Comparison of ENCODE assay signal across 12 cellular contexts in the genomic region with DNA sequence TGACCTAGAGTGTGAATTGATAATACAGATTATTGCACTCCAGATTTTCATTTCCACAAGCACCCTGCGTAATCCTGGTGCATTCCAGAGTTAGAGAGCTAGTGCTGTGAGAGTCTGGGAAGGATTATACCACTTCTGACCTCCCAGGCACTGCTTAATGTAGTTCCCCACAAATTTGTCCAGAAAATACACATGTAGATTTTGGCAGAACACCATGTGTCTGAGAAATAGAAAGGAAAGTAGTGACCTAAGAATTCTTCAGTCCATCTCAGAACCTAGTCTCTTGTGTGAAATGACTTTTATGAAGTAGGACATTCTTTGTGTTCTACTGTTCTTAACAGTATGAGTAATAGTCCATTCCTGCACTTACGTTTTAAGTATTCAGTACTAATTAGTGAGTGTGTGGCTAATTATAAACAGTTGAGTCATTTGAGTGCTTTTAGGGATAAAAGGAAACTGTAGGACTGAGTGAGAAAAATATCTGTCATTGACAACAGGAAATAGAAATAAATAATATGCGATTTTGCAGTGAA. TPM values are rescaled to one million over a fixed set of nuclear protein-coding genes. Genes with fewer than 3 reads are reported as not detected.
A peak's percentile ranks its signal among the peaks of the same experiment; 100 is the strongest.
DNase-seq lines count a peak whose midpoint lies in the region; ATAC-seq and TF ChIP-seq lines count a peak whose summit lies in the region.
"Had no signal": no experiment of that assay in that cellular context is flagged by ENCODE, and none has a peak within 500 bp of the region (broad histone marks: within the 10 kb centered on the region; RNA-seq: fewer than 3 reads in every experiment).

No MANE protein-coding gene starts in this region.

- no peaks in the 10 kb centered on the region for H3K27me3 Mint-ChIP-seq in mesothelial cell of epicardium (ENCODE audit: low read depth)

- peaks cover 14% of the 10 kb centered on the region for H3K9me3 Mint-ChIP-seq in mesothelial cell of epicardium

- no peak for TF ChIP-seq CTCF in mesothelial cell of epicardium (IDR thresholded peaks at IDR 0.05; ENCODE audit: unreplicated experiment)

- H3K4me1 Mint-ChIP-seq in mesothelial cell of epicardium = no peaks in the 10 kb centered on the region
- H3K4me1 Mint-ChIP-seq: GM23338 had no signal

- H3K4me3 Mint-ChIP-seq in mesothelial cell of epicardium = no peak overlapping the region
- H3K4me3 Mint-ChIP-seq: activated CD8-positive, alpha-beta T cell treated with anti-CD3 and anti-CD28 coated beads, Interleukin-2, amount 10 ng/mL, durations not matched to agents 7 days and 5 days; GM23338 had no signal

- no peak overlapping the region for H3K27ac Mint-ChIP-seq in mesothelial cell of epicardium
- H3K27ac Mint-ChIP-seq: activated CD8-positive, alpha-beta T cell treated with anti-CD3 and anti-CD28 coated beads, Interleukin-2, amount 10 ng/mL, durations not matched to agents 7 days and 5 days; GM23338 had no signal

- DNase-seq in AG08395 (ENCODE audit: low spot score) (peak; percentile 71), M059J (ENCODE audit: low read depth) (peak; percentile 64), mucosa of gallbladder (ENCODE audit: low spot score) (peak; percentile 11), occipital lobe (lab: John Stamatoyannopoulos, UW) (no peak), mesothelial cell of epicardium (ENCODE audit: low spot score in 2 of 2, unreplicated experiment in 2 of 2) (no peak)
- DNase-seq: activated CD8-positive, alpha-beta T cell treated with anti-CD3 and anti-CD28 coated beads, Interleukin-2, amount 10 ng/mL, durations not matched to agents 7 days and 5 days; aorta; stimulated activated naive CD8-positive, alpha-beta T cell treated with anti-CD3 and anti-CD28 coated beads, Interleukin-15, Interleukin-2, amounts not matched to agents 100 U/mL and 50 U/mL, for 24 hours had no signal

- TF ChIP-seq POLR2A in GM18505 (IDR thresholded peaks at IDR 0.05; ENCODE audit: borderline replicate concordance, extremely low read depth, insufficient read depth, insufficient read length) = no peak

- peaks cover 12% of the 10 kb centered on the region for H3K36me3 Mint-ChIP-seq in mesothelial cell of epicardium

- ATAC-seq in esophagus mucosa = peak; percentile 56
- no peak for ATAC-seq in GM18505 (IDR thresholded peaks at IDR 0.05; ENCODE audit: unreplicated experiment)
- ATAC-seq in HG03457 (IDR thresholded peaks at IDR 0.05; ENCODE audit: unreplicated experiment) = no peak
- ATAC-seq: activated CD8-positive, alpha-beta T cell treated with anti-CD3 and anti-CD28 coated beads, Interleukin-2, amount 10 ng/mL, durations not matched to agents 7 days and 5 days; GM23338; stimulated activated naive CD8-positive, alpha-beta T cell treated with anti-CD3 and anti-CD28 coated beads, Interleukin-15, Interleukin-2, amounts not matched to agents 100 U/mL and 50 U/mL, for 24 hours had no signal

RNA-seq across cellular contexts. Expression of a gene that starts 27.8 kb away (rescaled TPM):
- total RNA-seq in M059J (2014; rRNA removed; shearing (Covaris generic)) = 2.2 and 3.9 TPM in 2 replicates
- 1.6 TPM for total RNA-seq in esophagus mucosa
- total RNA-seq in mucosa of gallbladder = 4.6 TPM
- 20.0 TPM for total RNA-seq in occipital lobe
- 12.0 to 13.7 TPM (median 12.7 TPM) in 3 replicates for total RNA-seq in mesothelial cell of epicardium

Comparison
In these comparisons a context has a peak if more than half of its experiments do, and no peak if none do; other contexts are left out.
1. DNase-seq: peak in AG08395 (single experiment), M059J (single experiment) and mucosa of gallbladder (single experiment); none in occipital lobe (single experiment) and mesothelial cell of epicardium (0 of 2).